Comparison of ENCODE assay signal across 8 cellular contexts in genomic region chr11:69000831-69001245, GRCh38. TPM values are rescaled to one million over a fixed set of nuclear protein-coding genes. Genes with fewer than 3 reads are reported as not detected.
DNase-seq lines count a peak whose midpoint lies in the region; ATAC-seq and TF ChIP-seq lines count a peak whose summit lies in the region.

No MANE protein-coding gene starts in this region.

- intact Hi-C loops in lower lobe of right lung (cut with DNase I): no loop called here

- in situ Hi-C loops in ACHN (cut with HindIII; ENCODE audit: low pct_ligation_motif_present, low pct_unique_long_range_greater_than_20kb, low sequenced_read_pairs): no loop called here

- peaks cover 5% of the 10 kb centered on the region for H3K27me3 Mint-ChIP-seq in activated naive CD8-positive, alpha-beta T cell treated with anti-CD3 and anti-CD28 coated beads for 36 hours

- H3K36me3 ChIP-seq in lower lobe of right lung: peaks cover 21% of the 10 kb centered on the region

- TF ChIP-seq CTCF in LNCaP clone FGC (IDR thresholded peaks at IDR 0.05; ENCODE audit: control insufficient read depth, extremely low read depth, insufficient read depth) (peak; percentile 24; the same call in 1 of the 2 replicates), choroid plexus epithelial cell (conservative IDR thresholded peaks at IDR 0.05; ENCODE audit: low read depth, low read length) (peak; percentile 74), lower lobe of right lung (IDR thresholded peaks at IDR 0.05) (peak; percentile 43)

- H3K9me3 ChIP-seq in lower lobe of right lung: no peaks in the 10 kb centered on the region

- peak overlapping the region; percentile 49 for H3K27ac ChIP-seq in lower lobe of right lung

- no peaks in the 10 kb centered on the region for H3K4me1 Mint-ChIP-seq in activated naive CD8-positive, alpha-beta T cell treated with anti-CD3 and anti-CD28 coated beads for 36 hours

- DNase-seq in ACHN (peak; percentile 36), LNCaP clone FGC (ENCODE audit: low read depth) (no peak), choroid plexus epithelial cell (ENCODE audit: low read depth) (peak; percentile 74), lower lobe of right lung (peak; percentile 29), superior temporal gyrus (ENCODE audit: extremely low spot score) (no peak)
- no peak for DNase-seq in activated naive CD8-positive, alpha-beta T cell treated with anti-CD3 and anti-CD28 coated beads for 36 hours

- no peak overlapping the region for H3K4me3 Mint-ChIP-seq in activated naive CD8-positive, alpha-beta T cell treated with anti-CD3 and anti-CD28 coated beads for 36 hours

- no peak overlapping the region for H3K4me3 ChIP-seq in LNCaP clone FGC (ENCODE audit: low read depth, low read length)
- no peak overlapping the region for H3K4me3 ChIP-seq in choroid plexus epithelial cell (ENCODE audit: low read depth, low read length)
- no peak overlapping the region for H3K4me3 ChIP-seq in lower lobe of right lung

- H3K27me3 ChIP-seq in lower lobe of right lung (ENCODE audit: low read depth): peaks cover 11% of the 10 kb centered on the region

- H3K36me3 Mint-ChIP-seq in activated naive CD8-positive, alpha-beta T cell treated with anti-CD3 and anti-CD28 coated beads for 36 hours: no peaks in the 10 kb centered on the region

- H3K4me1 ChIP-seq in lower lobe of right lung: peaks cover 17% of the 10 kb centered on the region

- ATAC-seq in lower lobe of right lung (peak in 1 of 2 donors; percentile 33), GM19328 (IDR thresholded peaks at IDR 0.05; ENCODE audit: unreplicated experiment) (no peak), GM18861 (IDR thresholded peaks at IDR 0.05; ENCODE audit: unreplicated experiment) (no peak)

- H3K27ac Mint-ChIP-seq in activated naive CD8-positive, alpha-beta T cell treated with anti-CD3 and anti-CD28 coated beads for 36 hours: no peak overlapping the region

- H3K9me3 Mint-ChIP-seq in activated naive CD8-positive, alpha-beta T cell treated with anti-CD3 and anti-CD28 coated beads for 36 hours: no peaks in the 10 kb centered on the region

RNA-seq across cellular contexts. Expression of gene MRGPRF, which starts 12.2 kb away (rescaled TPM):
- total RNA-seq in lower lobe of right lung: 11.5 TPM
- not detected for total RNA-seq in activated naive CD8-positive, alpha-beta T cell treated with anti-CD3 and anti-CD28 coated beads for 36 hours

RNA-seq across cellular contexts. Expression of gene MRGPRD, which starts 20.1 kb away (rescaled TPM):
- not detected for total RNA-seq in lower lobe of right lung
- not detected for total RNA-seq in activated naive CD8-positive, alpha-beta T cell treated with anti-CD3 and anti-CD28 coated beads for 36 hours

RNA-seq across cellular contexts. Expression of gene TPCN2, which starts 47.9 kb away (rescaled TPM):
- total RNA-seq in lower lobe of right lung: 18.2 TPM
- 10 to 100 TPM; 10.9 to 11.3 TPM for total RNA-seq in activated naive CD8-positive, alpha-beta T cell treated with anti-CD3 and anti-CD28 coated beads for 36 hours

Comparison
In these comparisons a context has a peak if more than half of its experiments do, and no peak if none do; other contexts are left out.
1. DNase-seq: peak in ACHN (single experiment), choroid plexus epithelial cell (single experiment) and lower lobe of right lung (single experiment); none in LNCaP clone FGC (single experiment), superior temporal gyrus (single experiment) and activated naive CD8-positive, alpha-beta T cell treated with anti-CD3 and anti-CD28 coated beads for 36 hours (single experiment).
2. CTCF ChIP-seq: peak in every context shown above with its lines; median percentile 74 in choroid plexus epithelial cell; 43 in lower lobe of right lung; 24 in LNCaP clone FGC.
3. RNA of gene MRGPRF, which starts 12.2 kb away (total RNA-seq): 11.5 TPM in lower lobe of right lung (single experiment); not detected in activated naive CD8-positive, alpha-beta T cell treated with anti-CD3 and anti-CD28 coated beads for 36 hours; every median in the first group is over 10 times any median in the second.